Comparison of ENCODE assay signal across 1 cellular context in genomic region chr21:14900058-14900457, GRCh38.
TF ChIP-seq lines count a peak whose summit lies in the region.

No MANE protein-coding gene starts in this region.

TF ChIP-seq in WTC11, 78 proteins besides CTCF, POLR2A, EP300 and RAD21 (continued from another document):
- TF ChIP-seq RELA (CRISPR knock-in tag; IDR thresholded peaks at IDR 0.05; ENCODE audit: borderline replicate concordance) (no peak), NFYB (CRISPR knock-in tag; conservative IDR thresholded peaks at IDR 0.05; ENCODE audit: low read depth) (no peak), ZNF423 (CRISPR knock-in tag; IDR thresholded peaks at IDR 0.05) (no peak), PRRX2 (CRISPR knock-in tag; IDR thresholded peaks at IDR 0.05) (no peak), NR2C2 (CRISPR knock-in tag; IDR thresholded peaks at IDR 0.05) (no peak)
- TF ChIP-seq, protein P1, sequence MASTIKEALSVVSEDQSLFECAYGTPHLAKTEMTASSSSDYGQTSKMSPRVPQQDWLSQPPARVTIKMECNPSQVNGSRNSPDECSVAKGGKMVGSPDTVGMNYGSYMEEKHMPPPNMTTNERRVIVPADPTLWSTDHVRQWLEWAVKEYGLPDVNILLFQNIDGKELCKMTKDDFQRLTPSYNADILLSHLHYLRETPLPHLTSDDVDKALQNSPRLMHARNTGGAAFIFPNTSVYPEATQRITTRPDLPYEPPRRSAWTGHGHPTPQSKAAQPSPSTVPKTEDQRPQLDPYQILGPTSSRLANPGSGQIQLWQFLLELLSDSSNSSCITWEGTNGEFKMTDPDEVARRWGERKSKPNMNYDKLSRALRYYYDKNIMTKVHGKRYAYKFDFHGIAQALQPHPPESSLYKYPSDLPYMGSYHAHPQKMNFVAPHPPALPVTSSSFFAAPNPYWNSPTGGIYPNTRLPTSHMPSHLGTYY (CRISPR knock-in tag; IDR thresholded peaks at IDR 0.05) = no peak
TF ChIP-seq in WTC11: peak in this region for 0.
